17 cellular contexts compared by ENCODE assay signal in genomic region chr12:102351326-102351725, GRCh38.
"Had no signal": no experiment of that assay in that cellular context is flagged by ENCODE, and none has a peak within 500 bp of the region (broad histone marks: within the 10 kb centered on the region; RNA-seq: fewer than 3 reads in every experiment).

No MANE protein-coding gene starts in this region.

- H3K36me3 ChIP-seq: esophagus squamous epithelium, heart right ventricle, left lung, lower lobe of right lung had no signal

- H3K4me3 ChIP-seq: coronary artery, dorsolateral prefrontal cortex, esophagus squamous epithelium, heart right ventricle, left lung, lower lobe of right lung, mucosa of descending colon had no signal

- H3K27ac ChIP-seq: coronary artery, dorsolateral prefrontal cortex, esophagus squamous epithelium, foreskin keratinocyte, heart right ventricle, left lung, lower lobe of right lung had no signal

- H3K27me3 ChIP-seq: foreskin keratinocyte, heart right ventricle, left lung had no signal

- DNase-seq: dermis blood vessel endothelial cell; dorsolateral prefrontal cortex; effector CD4-positive, alpha-beta T cell; effector memory CD4-positive, alpha-beta T cell; esophagus squamous epithelium; foreskin keratinocyte; glutamatergic neuron; head of caudate nucleus; heart right ventricle; hippocampal formation; left cardiac atrium; left lung; left ventricle myocardium superior; lower lobe of right lung; mesenchymal stem cell; mucosa of descending colon had no signal

- H3K4me1 ChIP-seq: foreskin keratinocyte, left lung, lower lobe of right lung had no signal

- ATAC-seq: foreskin keratinocyte, heart right ventricle, left lung, left ventricle myocardium superior, lower lobe of right lung, mucosa of descending colon had no signal
